14 cellular contexts compared by ENCODE assay signal in the genomic region with DNA sequence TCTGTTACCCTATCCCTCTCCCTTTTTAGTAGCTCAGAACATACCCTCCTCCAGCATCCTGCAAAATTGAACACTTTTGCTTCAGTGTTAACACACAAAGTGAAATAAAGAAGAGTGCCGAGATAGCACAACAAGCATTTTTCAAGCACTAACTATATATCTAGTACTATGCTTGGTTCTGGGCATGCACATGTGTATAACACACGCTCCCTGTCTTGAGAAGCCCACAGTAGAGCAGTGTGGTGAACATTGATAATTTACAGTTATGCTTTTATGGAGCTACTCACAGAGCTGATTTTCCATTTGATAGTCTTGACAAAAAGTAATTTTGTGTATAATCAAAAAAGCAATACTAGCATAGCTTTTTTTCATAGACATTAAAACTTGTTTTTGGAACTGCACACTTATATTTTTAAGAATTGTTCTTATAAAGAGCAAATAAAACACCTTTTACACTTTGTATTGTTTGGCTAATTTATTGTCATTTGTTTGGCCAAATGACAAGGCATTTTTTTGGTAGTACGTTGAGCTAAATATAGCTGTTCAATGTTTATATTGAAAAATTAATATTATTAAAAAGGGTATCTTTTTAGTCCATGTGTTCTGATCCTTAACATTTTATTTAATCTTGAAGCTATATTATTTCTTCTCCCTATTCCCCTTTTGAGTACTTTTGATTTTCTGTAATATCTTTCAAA. TPM values are rescaled to one million over a fixed set of nuclear protein-coding genes. Genes with fewer than 3 reads are reported as not detected.
DNase-seq lines count a peak whose midpoint lies in the region; ATAC-seq, FAIRE-seq and TF ChIP-seq lines count a peak whose summit lies in the region.
"Had no signal": no experiment of that assay in that cellular context is flagged by ENCODE, and none has a peak within 500 bp of the region (broad histone marks: within the 10 kb centered on the region; RNA-seq: fewer than 3 reads in every experiment).

No MANE protein-coding gene starts in this region.

- ATAC-seq in heart left ventricle (no peak), left lobe of liver (no peak)
- ATAC-seq in effector memory CD8-positive, alpha-beta T cell (replicated peaks) = no peak

- H3K9me3 Mint-ChIP-seq in effector memory CD8-positive, alpha-beta T cell = no peaks in the 10 kb centered on the region

- H3K27me3 ChIP-seq in left ventricle myocardium inferior (ENCODE audit: low read depth) (no peaks in the 10 kb centered on the region), heart left ventricle (no peaks in the 10 kb centered on the region)

- TF ChIP-seq POLR2A in heart left ventricle (IDR thresholded peaks at IDR 0.05) (no peak), GM12891 (IDR thresholded peaks at IDR 0.05; ENCODE audit: low read depth, low read length) (no peak)

- peak overlapping the region; percentile 71 to 86 for H3K27ac Mint-ChIP-seq in effector memory CD8-positive, alpha-beta T cell

- H3K36me3 ChIP-seq in left ventricle myocardium inferior = no peaks in the 10 kb centered on the region
- H3K36me3 ChIP-seq in heart left ventricle = no peaks in the 10 kb centered on the region

- H3K4me1 ChIP-seq in left ventricle myocardium inferior = peaks cover 51% of the 10 kb centered on the region
- H3K4me1 ChIP-seq in heart left ventricle = peaks cover 0 to 42% (median 28%) of the 10 kb centered on the region in 12 donors

- H3K4me3 ChIP-seq in left ventricle myocardium inferior (no peak overlapping the region), heart left ventricle (no peak overlapping the region)

- peaks cover 20 to 35% of the 10 kb centered on the region in 2 donors for H3K4me1 Mint-ChIP-seq in effector memory CD8-positive, alpha-beta T cell (ENCODE audit: low read depth in 2 of 2)

- H3K36me3 Mint-ChIP-seq in effector memory CD8-positive, alpha-beta T cell (ENCODE audit: insufficient read depth) = peaks cover 5% of the 10 kb centered on the region

- intact Hi-C loops in left ventricle myocardium inferior (cut with micrococcal nuclease) (no loop called here), heart left ventricle (cut with DNase I) (loop anchor here in 1 of 10 donors (5.0 kb wide), 1 partner anchor 37 kb away; no protein-coding TSS in a partner anchor)

- FAIRE-seq in GM12891 (lab: Jason Lieb, UNC) = no peak
- FAIRE-seq: astrocyte, frontal cortex had no signal

- H3K27ac ChIP-seq in left ventricle myocardium inferior (replicated peaks) (peak overlapping the region; percentile 34), heart left ventricle (peak overlapping the region in 2 of 12 donors; percentile 29 to 48)

- no peak for TF ChIP-seq CTCF in left ventricle myocardium inferior (IDR thresholded peaks at IDR 0.05; ENCODE audit: borderline replicate concordance)
- TF ChIP-seq CTCF in heart left ventricle (IDR thresholded peaks at IDR 0.05) = no peak

- H3K4me3 Mint-ChIP-seq in effector memory CD8-positive, alpha-beta T cell = peak overlapping the region in 1 of 2 donors; percentile 55

- no peaks in the 10 kb centered on the region for H3K9me3 ChIP-seq in left ventricle myocardium inferior (replicated peaks)
- H3K9me3 ChIP-seq in heart left ventricle = no peaks in the 10 kb centered on the region

- H3K27me3 Mint-ChIP-seq in effector memory CD8-positive, alpha-beta T cell = no peaks in the 10 kb centered on the region

- 59 to 62% (median 60%) methylated on average over 3 of the region's 3 CpGs for WGBS in heart left ventricle, 4 donors

- no peak for DNase-seq in left ventricle myocardium inferior
- DNase-seq in heart left ventricle = no peak
- peak; percentile 39 for DNase-seq in RPMI8226
- no peak for DNase-seq in effector memory CD8-positive, alpha-beta T cell
- DNase-seq in left lobe of liver (ENCODE audit: low spot score) = no peak
- no peak for DNase-seq in RKO (ENCODE audit: low spot score)
- no peak for DNase-seq in GM12891 (ENCODE audit: insufficient read length, low spot score)
- no peak for DNase-seq in NCI-H2107 (lab: John Stamatoyannopoulos, UW)
- DNase-seq: GDM1; NCI-H2029 treated with DMSO at 0.1 percent for 48 hours; retina; stimulated activated CD4-positive, alpha-beta T cell treated with anti-CD3 and anti-CD28 coated beads, Interleukin-4, amount 100 ng/mL, for 1 hour had no signal

TF ChIP-seq in GM12891, 5 proteins besides CTCF, POLR2A, EP300 and RAD21:
- TF ChIP-seq POU2F2 (IDR thresholded peaks at IDR 0.05; ENCODE audit: low read depth, low read length) (no peak), TAF1 (IDR thresholded peaks at IDR 0.05; ENCODE audit: low read depth, low read length) (no peak), SPI1 (IDR thresholded peaks at IDR 0.05; ENCODE audit: low read depth, low read length) (no peak), POLR2AphosphoS5 (IDR thresholded peaks at IDR 0.05; ENCODE audit: low read depth, low read length) (no peak), PAX5 (IDR thresholded peaks at IDR 0.05; ENCODE audit: insufficient read depth, low read length, severe bottlenecking) (no peak)

RNA-seq across cellular contexts. Expression of a gene that starts 39.7 kb away (rescaled TPM):
- total RNA-seq in left ventricle myocardium inferior = 13.5 TPM
- 10 to 100 TPM; 10.8 to 19.9 (median 13.2) TPM for total RNA-seq in heart left ventricle
- polyA plus RNA-seq in heart left ventricle = 1 to 10 TPM; 4.9 to 9.4 TPM
- 10.3 TPM for total RNA-seq in left lobe of liver
- 6.5 TPM for polyA plus RNA-seq in GM12891 (2012; ENCODE audit: low read depth, missing spikeins)
